8 cellular contexts compared by ENCODE assay signal in the genomic region with DNA sequence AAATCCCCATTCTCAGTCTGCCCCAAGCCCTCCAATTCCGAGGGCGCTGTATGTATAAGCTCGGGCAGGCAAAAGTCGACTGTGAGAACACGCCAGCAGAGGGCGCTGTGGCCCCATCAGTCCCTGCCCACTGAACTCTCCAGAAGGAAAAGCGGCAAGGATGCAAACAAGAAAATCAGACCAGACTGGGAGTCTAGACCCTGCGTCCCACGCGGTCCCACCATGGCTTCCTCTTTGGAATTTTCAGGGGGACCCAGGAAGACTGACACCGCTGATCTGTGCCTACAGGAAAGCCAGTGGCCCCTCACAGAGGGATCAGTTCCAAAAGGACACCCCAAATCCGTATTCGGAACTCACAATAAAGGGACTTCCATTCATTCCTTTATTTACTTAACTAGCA. TPM values are rescaled to one million over a fixed set of nuclear protein-coding genes. Genes with fewer than 3 reads are reported as not detected.
DNase-seq lines count a peak whose midpoint lies in the region; ATAC-seq and TF ChIP-seq lines count a peak whose summit lies in the region.

No MANE protein-coding gene starts in this region.

- no peaks in the 10 kb centered on the region for H3K27me3 ChIP-seq in fibroblast of lung (ENCODE audit: control insufficient read depth, insufficient read depth, low read length)

- H2AFZ ChIP-seq in fibroblast of lung (ENCODE audit: low read length), result peak overlapping the region; percentile 2

- intact Hi-C loops in natural killer cell (cut with micrococcal nuclease), result loop anchor here (1.0 kb wide), 4 partner anchors 10 to 837 kb away; no protein-coding TSS in a partner anchor

- no peaks in the 10 kb centered on the region for H3K36me3 Mint-ChIP-seq in natural killer cell
- H3K36me3 Mint-ChIP-seq in stimulated activated memory B cell treated with anti-CD40 and anti-IgM and Interleukin-4, amounts not matched to agents 10 μg/mL and 1 μg/mL and 100 μg/mL, for 72 hours, result no peaks in the 10 kb centered on the region

- H3K4me2 ChIP-seq in fibroblast of lung (ENCODE audit: extremely low read depth, insufficient read depth, low read length), result no peak overlapping the region

- H3K9me3 Mint-ChIP-seq in natural killer cell, result no peaks in the 10 kb centered on the region
- H3K9me3 Mint-ChIP-seq in stimulated activated memory B cell treated with anti-CD40 and anti-IgM and Interleukin-4, amounts not matched to agents 10 μg/mL and 1 μg/mL and 100 μg/mL, for 72 hours, result no peaks in the 10 kb centered on the region

- H3K27ac Mint-ChIP-seq in natural killer cell, result no peak overlapping the region
- H3K27ac Mint-ChIP-seq in stimulated activated memory B cell treated with anti-CD40 and anti-IgM and Interleukin-4, amounts not matched to agents 10 μg/mL and 1 μg/mL and 100 μg/mL, for 72 hours, result no peak overlapping the region

- H3K9me3 ChIP-seq in fibroblast of lung (ENCODE audit: control insufficient read depth, insufficient read depth, low read depth, low read length), result no peaks in the 10 kb centered on the region

- TF ChIP-seq CTCF in fibroblast of lung (conservative IDR thresholded peaks at IDR 0.05 in 1 of 2, IDR thresholded peaks at IDR 0.05 in 1 of 2; ENCODE audit: low read depth in 1 of 2, low read length in 2 of 2) (peak; percentile 83 to 85), natural killer cell (IDR thresholded peaks at IDR 0.05) (peak; percentile 96)

- H3K79me2 ChIP-seq in fibroblast of lung (ENCODE audit: control insufficient read depth, insufficient read depth, low read length), result no peaks in the 10 kb centered on the region

- no peaks in the 10 kb centered on the region for H4K20me1 ChIP-seq in fibroblast of lung (ENCODE audit: control insufficient read depth, extremely low read depth, insufficient read depth, low read length)

- ATAC-seq in GM21390 (IDR thresholded peaks at IDR 0.05; ENCODE audit: unreplicated experiment), result peak; percentile 84
- peak; percentile 78 to 96 (median 85) for ATAC-seq in natural killer cell
- peak; percentile 89 for ATAC-seq in stimulated activated memory B cell treated with anti-CD40 and anti-IgM and Interleukin-4, amounts not matched to agents 10 μg/mL and 1 μg/mL and 100 μg/mL, for 72 hours

- H3K4me1 ChIP-seq in fibroblast of lung (ENCODE audit: control insufficient read depth, extremely low read depth, insufficient read depth, low read length), result peaks cover 26% of the 10 kb centered on the region

- DNase-seq in COLO668 (lab: John Stamatoyannopoulos, UW; ENCODE audit: unreplicated experiment), result peak; percentile 80
- DNase-seq in Jurkat, Clone E6-1 (ENCODE audit: low read depth, low spot score), result peak; percentile 53
- peak; percentile 14 for DNase-seq in OCI-M2 (lab: John Stamatoyannopoulos, UW; ENCODE audit: unreplicated experiment)
- peak; percentile 78 for DNase-seq in activated T-cell treated with anti-CD3 and anti-CD28 coated beads, Interleukin-2, amount 50 U/mL, for 1 hour
- peak; percentile 65 to 81 for DNase-seq in fibroblast of lung (ENCODE audit: low read depth in 2 of 2)
- peak; percentile 76 for DNase-seq in natural killer cell

- H3K4me3 Mint-ChIP-seq in natural killer cell, result no peak overlapping the region
- no peak overlapping the region for H3K4me3 Mint-ChIP-seq in stimulated activated memory B cell treated with anti-CD40 and anti-IgM and Interleukin-4, amounts not matched to agents 10 μg/mL and 1 μg/mL and 100 μg/mL, for 72 hours

- no peak overlapping the region for H3K4me3 ChIP-seq in Jurkat, Clone E6-1 (ENCODE audit: low read length)
- no peak overlapping the region for H3K4me3 ChIP-seq in fibroblast of lung (replicated peaks in 1 of 4; ENCODE audit: control extremely low read depth in 1 of 4, insufficient read depth in 1 of 4, low read depth in 3 of 4, low read length in 4 of 4)

- no peak overlapping the region for H3K9ac ChIP-seq in fibroblast of lung (ENCODE audit: insufficient read depth, low read length)

- no peak overlapping the region for H3K27ac ChIP-seq in fibroblast of lung (ENCODE audit: insufficient read depth, low read length)

- no peaks in the 10 kb centered on the region for H3K36me3 ChIP-seq in fibroblast of lung (ENCODE audit: control insufficient read depth, insufficient read depth, low read length)

- H3K4me1 Mint-ChIP-seq in natural killer cell, result peaks cover 5 to 6% of the 10 kb centered on the region in 2 donors
- peaks cover 7% of the 10 kb centered on the region for H3K4me1 Mint-ChIP-seq in stimulated activated memory B cell treated with anti-CD40 and anti-IgM and Interleukin-4, amounts not matched to agents 10 μg/mL and 1 μg/mL and 100 μg/mL, for 72 hours

- H3K27me3 Mint-ChIP-seq in natural killer cell (ENCODE audit: low read depth in 2 of 2), result peaks cover 0 to 3% of the 10 kb centered on the region in 2 donors
- no peaks in the 10 kb centered on the region for H3K27me3 Mint-ChIP-seq in stimulated activated memory B cell treated with anti-CD40 and anti-IgM and Interleukin-4, amounts not matched to agents 10 μg/mL and 1 μg/mL and 100 μg/mL, for 72 hours

RNA-seq across cellular contexts. Expression of gene TEX35, which starts 19.5 kb away (rescaled TPM):
- not detected for polyA plus RNA-seq in Jurkat, Clone E6-1 (2012; ENCODE audit: insufficient read depth, insufficient read length)
- not detected in 2 replicates for total RNA-seq in fibroblast of lung
- 0.06 and 0.24 TPM in 2 replicates for polyA plus RNA-seq in fibroblast of lung
- polyA plus RNA-seq in fibroblast of lung (2012), result 0.07 and 0.14 TPM in 2 replicates
- polyA minus RNA-seq in fibroblast of lung (ENCODE audit: low replicate concordance), result not detected in 2 replicates
- not detected for total RNA-seq in natural killer cell

RNA-seq across cellular contexts. Expression of gene CLEC20A, which starts 35.6 kb away (rescaled TPM):
- polyA plus RNA-seq in Jurkat, Clone E6-1 (2012; ENCODE audit: insufficient read depth, insufficient read length), result not detected
- total RNA-seq in fibroblast of lung (not detected in 2 replicates), natural killer cell (not detected)
- not detected in 2 replicates for polyA plus RNA-seq in fibroblast of lung
- not detected in 2 replicates for polyA plus RNA-seq in fibroblast of lung (2012)
- polyA minus RNA-seq in fibroblast of lung (ENCODE audit: low replicate concordance), result not detected in 2 replicates

Comparison
In these comparisons a context has a peak if more than half of its experiments do, and no peak if none do; other contexts are left out.
1. DNase-seq: peak in every context shown above with its lines; median percentile 80 in COLO668; 78 in activated T-cell treated with anti-CD3 and anti-CD28 coated beads, Interleukin-2, amount 50 U/mL, for 1 hour; 76 in natural killer cell; 73 in fibroblast of lung; 53 in Jurkat, Clone E6-1; 14 in OCI-M2.